33 cellular contexts compared by ENCODE assay signal in the genomic region with DNA sequence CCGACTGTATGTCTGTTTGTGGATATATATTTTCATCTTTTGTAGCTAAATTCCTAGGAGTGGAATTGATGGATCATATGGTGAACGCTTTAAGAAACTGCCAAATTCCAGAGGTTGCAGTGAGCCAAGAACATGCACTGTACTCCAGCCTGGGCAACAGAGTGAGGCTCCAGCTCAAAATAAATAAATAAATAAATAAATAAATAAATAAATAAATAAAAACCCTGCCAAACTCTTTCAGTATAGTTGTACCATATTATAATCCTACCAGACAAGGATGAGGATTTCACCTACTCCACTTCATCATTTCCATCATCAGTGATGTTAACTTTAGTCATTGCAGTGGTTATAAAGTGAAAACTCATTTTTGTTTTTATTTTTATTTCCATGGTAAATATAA.
"Had no signal": no experiment of that assay in that cellular context is flagged by ENCODE, and none has a peak within 500 bp of the region (broad histone marks: within the 10 kb centered on the region; RNA-seq: fewer than 3 reads in every experiment).

No MANE protein-coding gene starts in this region.

- ATAC-seq: activated naive CD4-positive, alpha-beta T cell treated with anti-CD3 and anti-CD28 coated beads, Interleukin-2, amount 50 U/mL, for 72 hours; activated naive CD8-positive, alpha-beta T cell treated with anti-CD3 and anti-CD28 coated beads, Interleukin-2, amount 50 U/mL, for 24 hours; activated T-cell treated with anti-CD3 and anti-CD28 coated beads, Interleukin-2, amount 50 U/mL, for 4 hours; activated T-cell treated with anti-CD3 and anti-CD28 coated beads, Interleukin-2, amount 50 U/mL, for 72 hours; activated T-helper 17 cell treated with anti-CD3 and anti-CD28 coated beads, Interleukin-2, amount 50 U/mL, for 72 hours; body of pancreas had no signal

- FAIRE-seq: astrocyte, bronchial epithelial cell had no signal

- H3K4me1 ChIP-seq: adrenal gland, ascending aorta, body of pancreas, breast epithelium had no signal

- H3K27ac ChIP-seq: adrenal gland, ascending aorta, body of pancreas, brain microvascular endothelial cell, breast epithelium, cardiac muscle cell had no signal

- H3K36me3 ChIP-seq: adrenal gland, ascending aorta, brain microvascular endothelial cell, breast epithelium, cardiac muscle cell had no signal

- H3K9me3 ChIP-seq: adrenal gland, ascending aorta had no signal

- H3K4me3 ChIP-seq: adrenal gland, ascending aorta, body of pancreas, breast epithelium, cardiac muscle cell had no signal

- DNase-seq: activated effector memory CD4-positive, alpha-beta T cell treated with anti-CD3 and anti-CD28 coated beads, Interleukin-2, amount 50 U/mL, for 16 hours; activated effector memory CD4-positive, alpha-beta T cell treated with Interleukin-2 at 50 U/mL for 16 hours; activated gamma-delta T cell; activated gamma-delta T cell treated with Interleukin-2 at 50 U/mL for 16 hours; activated naive CD4-positive, alpha-beta T cell; activated naive CD4-positive, alpha-beta T cell treated with anti-CD3 and anti-CD28 coated beads for 36 hours; activated naive CD4-positive, alpha-beta T cell treated with anti-CD3 and anti-CD28 coated beads, Interleukin-2, amount 10 ng/mL, durations not matched to agents 7 days and 5 days; activated naive CD4-positive, alpha-beta T cell treated with anti-CD3 and anti-CD28 coated beads, Interleukin-2, amount 50 U/mL, for 16 hours; activated naive CD4-positive, alpha-beta T cell treated with Interleukin-2 at 50 U/mL for 16 hours; activated naive CD8-positive, alpha-beta T cell treated with anti-CD3 and anti-CD28 coated beads for 36 hours; activated naive CD8-positive, alpha-beta T cell treated with anti-CD3 and anti-CD28 coated beads, Interleukin-2, amount 10 ng/mL, durations not matched to agents 7 days and 5 days; activated naive CD8-positive, alpha-beta T cell treated with anti-CD3 and anti-CD28 coated beads, Interleukin-2, amount 50 U/mL, for 24 hours; activated T-cell treated with anti-CD3 and anti-CD28 coated beads, Interleukin-2, amount 50 U/mL, for 24 hours; activated T-cell treated with anti-CD3 and anti-CD28 coated beads, Interleukin-2, amount 50 U/mL, for 4 hours; activated T-cell treated with anti-CD3 and anti-CD28 coated beads, Interleukin-2, amount 50 U/mL, for 48 hours; activated T-cell treated with anti-CD3 and anti-CD28 coated beads, Interleukin-2, amount 50 U/mL, for 72 hours; adrenal gland; amniotic stem cell; amygdala; anterior cingulate cortex; aorta; body of pancreas; brain microvascular endothelial cell; caudate nucleus; central memory CD4-positive, alpha-beta T cell; cerebellar nuclear complex had no signal
